1 cellular context compared by ENCODE assay signal in the genomic region with DNA sequence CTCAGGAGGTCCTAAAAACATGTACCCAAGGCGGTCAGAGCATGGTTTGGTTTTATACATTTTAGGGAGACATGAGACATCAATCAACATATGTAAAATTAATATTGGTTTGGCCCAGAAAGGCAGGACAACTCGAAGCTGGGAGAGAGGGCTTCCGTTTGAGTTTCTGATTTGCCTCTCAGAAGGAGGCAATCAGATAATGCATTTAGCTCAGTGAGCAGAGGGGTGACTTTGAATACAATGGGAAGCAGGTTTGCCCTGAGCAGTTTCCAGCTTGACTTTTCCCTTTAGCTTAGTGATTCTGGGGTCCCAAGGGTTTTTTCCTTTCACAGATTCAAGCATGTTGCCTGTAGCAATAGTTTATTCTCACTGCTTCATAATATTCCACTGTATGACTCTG.
TF ChIP-seq lines count a peak whose summit lies in the region.

No MANE protein-coding gene starts in this region.

TF ChIP-seq in GM23338, 12 proteins besides CTCF, POLR2A, EP300 and RAD21 (continued from another document):
- TF ChIP-seq, protein P1, sequence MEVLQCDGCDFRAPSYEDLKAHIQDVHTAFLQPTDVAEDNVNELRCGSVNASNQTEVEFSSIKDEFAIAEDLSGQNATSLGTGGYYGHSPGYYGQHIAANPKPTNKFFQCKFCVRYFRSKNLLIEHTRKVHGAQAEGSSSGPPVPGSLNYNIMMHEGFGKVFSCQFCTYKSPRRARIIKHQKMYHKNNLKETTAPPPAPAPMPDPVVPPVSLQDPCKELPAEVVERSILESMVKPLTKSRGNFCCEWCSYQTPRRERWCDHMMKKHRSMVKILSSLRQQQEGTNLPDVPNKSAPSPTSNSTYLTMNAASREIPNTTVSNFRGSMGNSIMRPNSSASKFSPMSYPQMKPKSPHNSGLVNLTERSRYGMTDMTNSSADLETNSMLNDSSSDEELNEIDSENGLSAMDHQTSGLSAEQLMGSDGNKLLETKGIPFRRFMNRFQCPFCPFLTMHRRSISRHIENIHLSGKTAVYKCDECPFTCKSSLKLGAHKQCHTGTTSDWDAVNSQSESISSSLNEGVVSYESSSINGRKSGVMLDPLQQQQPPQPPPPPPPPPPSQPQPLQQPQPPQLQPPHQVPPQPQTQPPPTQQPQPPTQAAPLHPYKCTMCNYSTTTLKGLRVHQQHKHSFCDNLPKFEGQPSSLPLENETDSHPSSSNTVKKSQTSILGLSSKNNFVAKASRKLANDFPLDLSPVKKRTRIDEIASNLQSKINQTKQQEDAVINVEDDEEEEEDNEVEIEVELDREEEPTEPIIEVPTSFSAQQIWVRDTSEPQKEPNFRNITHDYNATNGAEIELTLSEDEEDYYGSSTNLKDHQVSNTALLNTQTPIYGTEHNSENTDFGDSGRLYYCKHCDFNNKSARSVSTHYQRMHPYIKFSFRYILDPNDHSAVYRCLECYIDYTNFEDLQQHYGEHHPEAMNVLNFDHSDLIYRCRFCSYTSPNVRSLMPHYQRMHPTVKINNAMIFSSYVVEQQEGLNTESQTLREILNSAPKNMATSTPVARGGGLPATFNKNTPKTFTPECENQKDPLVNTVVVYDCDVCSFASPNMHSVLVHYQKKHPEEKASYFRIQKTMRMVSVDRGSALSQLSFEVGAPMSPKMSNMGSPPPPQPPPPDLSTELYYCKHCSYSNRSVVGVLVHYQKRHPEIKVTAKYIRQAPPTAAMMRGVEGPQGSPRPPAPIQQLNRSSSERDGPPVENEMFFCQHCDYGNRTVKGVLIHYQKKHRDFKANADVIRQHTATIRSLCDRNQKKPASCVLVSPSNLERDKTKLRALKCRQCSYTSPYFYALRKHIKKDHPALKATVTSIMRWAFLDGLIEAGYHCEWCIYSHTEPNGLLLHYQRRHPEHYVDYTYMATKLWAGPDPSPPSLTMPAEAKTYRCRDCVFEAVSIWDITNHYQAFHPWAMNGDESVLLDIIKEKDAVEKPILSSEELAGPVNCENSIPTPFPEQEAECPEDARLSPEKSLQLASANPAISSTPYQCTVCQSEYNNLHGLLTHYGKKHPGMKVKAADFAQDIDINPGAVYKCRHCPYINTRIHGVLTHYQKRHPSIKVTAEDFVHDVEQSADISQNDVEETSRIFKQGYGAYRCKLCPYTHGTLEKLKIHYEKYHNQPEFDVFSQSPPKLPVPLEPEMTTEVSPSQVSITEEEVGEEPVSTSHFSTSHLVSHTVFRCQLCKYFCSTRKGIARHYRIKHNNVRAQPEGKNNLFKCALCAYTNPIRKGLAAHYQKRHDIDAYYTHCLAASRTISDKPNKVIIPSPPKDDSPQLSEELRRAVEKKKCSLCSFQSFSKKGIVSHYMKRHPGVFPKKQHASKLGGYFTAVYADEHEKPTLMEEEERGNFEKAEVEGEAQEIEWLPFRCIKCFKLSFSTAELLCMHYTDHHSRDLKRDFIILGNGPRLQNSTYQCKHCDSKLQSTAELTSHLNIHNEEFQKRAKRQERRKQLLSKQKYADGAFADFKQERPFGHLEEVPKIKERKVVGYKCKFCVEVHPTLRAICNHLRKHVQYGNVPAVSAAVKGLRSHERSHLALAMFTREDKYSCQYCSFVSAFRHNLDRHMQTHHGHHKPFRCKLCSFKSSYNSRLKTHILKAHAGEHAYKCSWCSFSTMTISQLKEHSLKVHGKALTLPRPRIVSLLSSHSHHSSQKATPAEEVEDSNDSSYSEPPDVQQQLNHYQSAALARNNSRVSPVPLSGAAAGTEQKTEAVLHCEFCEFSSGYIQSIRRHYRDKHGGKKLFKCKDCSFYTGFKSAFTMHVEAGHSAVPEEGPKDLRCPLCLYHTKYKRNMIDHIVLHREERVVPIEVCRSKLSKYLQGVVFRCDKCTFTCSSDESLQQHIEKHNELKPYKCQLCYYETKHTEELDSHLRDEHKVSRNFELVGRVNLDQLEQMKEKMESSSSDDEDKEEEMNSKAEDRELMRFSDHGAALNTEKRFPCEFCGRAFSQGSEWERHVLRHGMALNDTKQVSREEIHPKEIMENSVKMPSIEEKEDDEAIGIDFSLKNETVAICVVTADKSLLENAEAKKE (CRISPR knock-in tag; IDR thresholded peaks at IDR 0.05) = no peak
- TF ChIP-seq POLR2AphosphoS5 (IDR thresholded peaks at IDR 0.05; ENCODE audit: low read depth) = no peak
